ENCODE assay signal across 1 cellular context in the genomic region with DNA sequence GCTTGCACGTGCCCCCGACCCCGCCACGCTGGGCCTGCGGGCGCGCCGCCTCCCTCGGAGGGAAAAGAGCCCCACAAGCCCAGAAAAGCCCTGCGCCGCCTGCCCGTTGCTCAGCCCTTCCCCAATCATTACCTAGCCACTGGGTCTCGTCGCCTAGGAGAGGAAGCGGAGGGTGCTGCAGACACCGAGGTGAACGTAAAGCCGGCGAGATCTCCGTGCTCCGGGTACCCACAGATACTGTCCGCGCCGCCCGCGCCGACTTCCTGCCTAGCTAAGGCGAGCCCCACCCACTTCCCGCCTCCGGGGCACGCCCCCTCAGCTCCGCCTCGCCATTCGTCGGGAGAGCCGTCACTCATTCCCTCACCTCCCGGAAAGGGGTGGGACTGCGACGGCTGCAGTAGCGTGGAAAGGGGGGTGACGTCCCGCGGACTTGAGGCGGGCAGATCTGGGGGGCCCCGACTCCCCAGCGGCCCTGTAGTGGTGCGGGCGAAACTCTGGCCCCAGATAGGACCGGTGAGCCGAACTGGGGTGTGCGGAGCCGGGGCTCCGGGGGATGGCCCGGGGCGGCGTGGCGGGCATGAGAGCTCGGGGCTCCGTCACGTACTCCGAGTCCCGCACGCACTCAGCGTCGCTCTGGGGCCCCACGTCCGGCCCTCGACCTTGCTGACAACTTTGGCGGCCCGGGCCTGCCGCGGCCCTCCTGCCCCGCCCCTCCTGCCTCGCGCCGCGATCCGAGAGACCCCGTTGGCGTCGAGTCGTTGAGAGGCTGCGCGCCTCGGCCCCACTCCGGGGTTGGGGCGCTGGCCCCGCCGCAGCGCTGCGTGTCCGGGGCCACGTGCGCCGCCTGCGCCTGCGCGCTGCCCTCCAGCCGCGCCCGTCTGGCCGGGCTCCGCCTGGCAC.
TF ChIP-seq lines count a peak whose summit lies in the region.

Gene ENO1, minus strand, starts transcription at position 239 of the 900 bp plus-strand sequence. CDS start 3,778 bp downstream, outside the sequence.

TF ChIP-seq in H1, 55 proteins besides CTCF, POLR2A, EP300 and RAD21:
- TF ChIP-seq BACH1 (IDR thresholded peaks at IDR 0.05; ENCODE audit: low read length) (peak; percentile 71), SP2 (IDR thresholded peaks at IDR 0.05; ENCODE audit: low read length) (peak; percentile 75), HDAC2 (IDR thresholded peaks at IDR 0.05; ENCODE audit: borderline replicate concordance in 1 of 2, low read depth in 2 of 2, low read length in 2 of 2) (peak in 1 of 2 experiments; percentile 33; a peak in 1 of 4 replicates), SAP30 (IDR thresholded peaks at IDR 0.05; ENCODE audit: insufficient read depth, insufficient replicate concordance, low read length) (peak; percentile 41), PHF8 (conservative IDR thresholded peaks at IDR 0.05; ENCODE audit: low read depth, low read length) (peak; percentile 88), EGR1 (IDR thresholded peaks at IDR 0.05; ENCODE audit: borderline replicate concordance, low read depth, low read length) (no peak), NRF1 (IDR thresholded peaks at IDR 0.05; ENCODE audit: low read depth, low read length) (peak; percentile 58), TAF1 (IDR thresholded peaks at IDR 0.05; ENCODE audit: low read depth, low read length) (peak; percentile 92), ASH2L (IDR thresholded peaks at IDR 0.05; ENCODE audit: low read length) (peak; percentile 44), RBBP5 (IDR thresholded peaks at IDR 0.05; ENCODE audit: borderline replicate concordance, low read depth, low read length) (peak; percentile 22), GABPA (IDR thresholded peaks at IDR 0.05; ENCODE audit: borderline replicate concordance, insufficient read depth, low read length) (no peak), KDM4A (IDR thresholded peaks at IDR 0.05; ENCODE audit: low read depth, low read length, severe bottlenecking) (peak; percentile 77), BCL11A (IDR thresholded peaks at IDR 0.05; ENCODE audit: low read depth in 2 of 2, low read length in 2 of 2) (no peak), SIN3A (conservative IDR thresholded peaks at IDR 0.05 in 1 of 2, IDR thresholded peaks at IDR 0.05 in 1 of 2; ENCODE audit: low read depth in 1 of 2, low read length in 2 of 2) (peak; percentile 71; a peak in 2 of 4 replicates), SP4 (IDR thresholded peaks at IDR 0.05; ENCODE audit: low read length) (peak; percentile 93), TAF7 (optimal IDR thresholded peaks at IDR 0.05; ENCODE audit: borderline replicate concordance, low read depth, low read length) (peak; percentile 87), POLR2AphosphoS5 (IDR thresholded peaks at IDR 0.05; ENCODE audit: low read depth, low read length) (peak; percentile 96), SP1 (IDR thresholded peaks at IDR 0.05; ENCODE audit: low read depth, low read length) (peak; percentile 95), KDM5A (IDR thresholded peaks at IDR 0.05; ENCODE audit: low read length) (no peak), NANOG (IDR thresholded peaks at IDR 0.05; ENCODE audit: insufficient read depth, low read depth, low read length, poor library complexity, severe bottlenecking) (no peak), TBP (IDR thresholded peaks at IDR 0.05; ENCODE audit: low read depth, low read length) (peak; percentile 94), KDM1A (IDR thresholded peaks at IDR 0.05; ENCODE audit: borderline replicate concordance, low read length) (peak; percentile 68; the same call in 1 of the 2 replicates), CHD2 (IDR thresholded peaks at IDR 0.05; ENCODE audit: low read length) (peak; percentile 83), YY1 (IDR thresholded peaks at IDR 0.05; ENCODE audit: low read depth, low read length) (no peak)
- TF ChIP-seq, protein P1, sequence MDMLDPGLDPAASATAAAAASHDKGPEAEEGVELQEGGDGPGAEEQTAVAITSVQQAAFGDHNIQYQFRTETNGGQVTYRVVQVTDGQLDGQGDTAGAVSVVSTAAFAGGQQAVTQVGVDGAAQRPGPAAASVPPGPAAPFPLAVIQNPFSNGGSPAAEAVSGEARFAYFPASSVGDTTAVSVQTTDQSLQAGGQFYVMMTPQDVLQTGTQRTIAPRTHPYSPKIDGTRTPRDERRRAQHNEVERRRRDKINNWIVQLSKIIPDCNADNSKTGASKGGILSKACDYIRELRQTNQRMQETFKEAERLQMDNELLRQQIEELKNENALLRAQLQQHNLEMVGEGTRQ (IDR thresholded peaks at IDR 0.05; ENCODE audit: low read length): peak; percentile 77
- TF ChIP-seq, protein P2, sequence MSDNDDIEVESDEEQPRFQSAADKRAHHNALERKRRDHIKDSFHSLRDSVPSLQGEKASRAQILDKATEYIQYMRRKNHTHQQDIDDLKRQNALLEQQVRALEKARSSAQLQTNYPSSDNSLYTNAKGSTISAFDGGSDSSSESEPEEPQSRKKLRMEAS (IDR thresholded peaks at IDR 0.05): peak; percentile 94
- TF ChIP-seq, protein P3, sequence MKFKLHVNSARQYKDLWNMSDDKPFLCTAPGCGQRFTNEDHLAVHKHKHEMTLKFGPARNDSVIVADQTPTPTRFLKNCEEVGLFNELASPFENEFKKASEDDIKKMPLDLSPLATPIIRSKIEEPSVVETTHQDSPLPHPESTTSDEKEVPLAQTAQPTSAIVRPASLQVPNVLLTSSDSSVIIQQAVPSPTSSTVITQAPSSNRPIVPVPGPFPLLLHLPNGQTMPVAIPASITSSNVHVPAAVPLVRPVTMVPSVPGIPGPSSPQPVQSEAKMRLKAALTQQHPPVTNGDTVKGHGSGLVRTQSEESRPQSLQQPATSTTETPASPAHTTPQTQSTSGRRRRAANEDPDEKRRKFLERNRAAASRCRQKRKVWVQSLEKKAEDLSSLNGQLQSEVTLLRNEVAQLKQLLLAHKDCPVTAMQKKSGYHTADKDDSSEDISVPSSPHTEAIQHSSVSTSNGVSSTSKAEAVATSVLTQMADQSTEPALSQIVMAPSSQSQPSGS (IDR thresholded peaks at IDR 0.05; ENCODE audit: low read length): no peak
- TF ChIP-seq, protein P4, sequence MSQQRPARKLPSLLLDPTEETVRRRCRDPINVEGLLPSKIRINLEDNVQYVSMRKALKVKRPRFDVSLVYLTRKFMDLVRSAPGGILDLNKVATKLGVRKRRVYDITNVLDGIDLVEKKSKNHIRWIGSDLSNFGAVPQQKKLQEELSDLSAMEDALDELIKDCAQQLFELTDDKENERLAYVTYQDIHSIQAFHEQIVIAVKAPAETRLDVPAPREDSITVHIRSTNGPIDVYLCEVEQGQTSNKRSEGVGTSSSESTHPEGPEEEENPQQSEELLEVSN (IDR thresholded peaks at IDR 0.05): peak; percentile 95
